In the genomic region with DNA sequence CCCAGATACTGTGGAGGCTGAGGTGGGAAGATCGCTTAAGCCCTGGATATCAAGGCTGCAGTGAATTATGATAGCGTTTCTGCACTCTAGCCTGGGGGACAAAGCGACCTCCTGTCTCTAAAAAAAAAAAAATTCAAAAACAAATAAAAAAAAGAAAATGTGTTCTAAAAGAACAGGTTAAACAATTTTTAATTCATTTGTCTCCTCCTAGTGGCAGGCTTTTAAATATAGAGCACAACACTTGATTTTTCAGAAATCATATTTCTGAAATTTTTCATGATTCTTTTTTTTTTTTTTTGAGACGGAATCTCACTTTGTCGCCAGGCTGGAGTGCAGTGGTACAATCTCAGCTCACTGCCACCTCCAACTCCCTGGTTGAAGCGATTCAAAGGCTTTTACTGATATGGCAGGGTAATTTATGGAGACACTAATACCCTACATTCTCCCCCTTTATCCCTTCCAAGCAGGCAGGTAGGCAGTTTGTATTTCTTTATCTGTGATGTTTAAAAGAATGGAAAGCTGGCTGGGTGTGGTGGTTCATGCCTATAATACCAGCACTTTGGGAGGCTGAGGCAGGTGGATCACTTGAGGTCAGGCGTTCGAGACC, we compare ENCODE assay signal across 9 cellular contexts. TPM values are rescaled to one million over a fixed set of nuclear protein-coding genes. Genes with fewer than 3 reads are reported as not detected.
DNase-seq lines count a peak whose midpoint lies in the region; ATAC-seq, FAIRE-seq and TF ChIP-seq lines count a peak whose summit lies in the region.
"Had no signal": no experiment of that assay in that cellular context is flagged by ENCODE, and none has a peak within 500 bp of the region (broad histone marks: within the 10 kb centered on the region; RNA-seq: fewer than 3 reads in every experiment).

No MANE protein-coding gene starts in this region.

- peaks cover 2 to 8% of the 10 kb centered on the region in 2 donors for H3K27me3 Mint-ChIP-seq in natural killer cell (ENCODE audit: low read depth in 2 of 2)
- H3K27me3 Mint-ChIP-seq in natural killer cell treated with Interleukin-12 subunit alpha and Interleukin-12 subunit beta and Interleukin-15 and Interleukin-18, amount 100 ng/mL, for 72 hours, result peaks cover 0 to 5% of the 10 kb centered on the region in 2 donors

- H3K27me3 ChIP-seq in thoracic aorta (replicated peaks; ENCODE audit: insufficient read depth), result no peaks in the 10 kb centered on the region
- H3K27me3 ChIP-seq in aorta (ENCODE audit: control insufficient read depth in 1 of 2, insufficient read depth in 2 of 2, low read length in 1 of 2), result no peaks in the 10 kb centered on the region

- POLR2A ChIA-PET in RWPE1 (lab: Yijun Ruan, JAX; ENCODE audit: low non-redundant PET), result no interaction called here

- DNase-seq in natural killer cell, result no peak
- no peak for DNase-seq in natural killer cell treated with Interleukin-12 subunit alpha and Interleukin-12 subunit beta and Interleukin-15 and Interleukin-18, amount 100 ng/mL, for 72 hours (ENCODE audit: low spot score)
- no peak for DNase-seq in RWPE1 (ENCODE audit: low spot score)
- DNase-seq in frontal cortex (ENCODE audit: low spot score in 2 of 2), result no peak
- DNase-seq in thoracic aorta (ENCODE audit: low spot score), result no peak
- no peak for DNase-seq in aorta

- intact Hi-C loops in natural killer cell (cut with micrococcal nuclease), result loop anchor here (1.0 kb wide), 2 partner anchors 267 to 421 kb away; no protein-coding TSS in a partner anchor
- intact Hi-C loops in aorta (cut with DNase I), result loop anchor here (1.0 to 10.0 kb wide), 5 partner anchors 135 to 422 kb away; a partner anchor contains a TSS

- 36% methylated on average over 8 of the region's 8 CpGs for WGBS in aorta, 2 donors

- ATAC-seq in natural killer cell (peak in 2 of 3 donors; percentile 32 to 34), thoracic aorta (ENCODE audit: insufficient number of reproducible peaks, low FRiP score, low read depth) (no peak), GM21526 (IDR thresholded peaks at IDR 0.05; ENCODE audit: low FRiP score, unreplicated experiment) (no peak), GM18519 (IDR thresholded peaks at IDR 0.05; ENCODE audit: low FRiP score, unreplicated experiment) (no peak), aorta (ENCODE audit: low FRiP score) (no peak)
- no peak for ATAC-seq in natural killer cell treated with Interleukin-12 subunit alpha and Interleukin-12 subunit beta and Interleukin-15 and Interleukin-18, amount 100 ng/mL, for 72 hours

- CTCF ChIA-PET in RWPE1 (lab: Yijun Ruan, JAX), result interaction anchor here (0.6 to 1.2 kb wide), 6 partner anchors 133 to 477 kb away, joined by 3 to 5 read pairs (median 4); no protein-coding TSS in a partner anchor

- no peaks in the 10 kb centered on the region for H3K36me3 ChIP-seq in thoracic aorta
- no peaks in the 10 kb centered on the region for H3K36me3 ChIP-seq in aorta (ENCODE audit: control insufficient read depth in 1 of 2, insufficient read depth in 2 of 2, low read length in 1 of 2)

- H3K27ac ChIP-seq in RWPE1, result no peak overlapping the region
- no peak overlapping the region for H3K27ac ChIP-seq in thoracic aorta
- H3K27ac ChIP-seq in aorta (ENCODE audit: low read depth in 1 of 2, low read length in 2 of 2), result no peak overlapping the region

- TF ChIP-seq CTCF in natural killer cell (IDR thresholded peaks at IDR 0.05) (peak; percentile 67), RWPE1 (conservative IDR thresholded peaks at IDR 0.05; ENCODE audit: low read depth) (peak; percentile 63), thoracic aorta (IDR thresholded peaks at IDR 0.05) (peak; percentile 55)

- no peak overlapping the region for H3K27ac Mint-ChIP-seq in natural killer cell
- H3K27ac Mint-ChIP-seq in natural killer cell treated with Interleukin-12 subunit alpha and Interleukin-12 subunit beta and Interleukin-15 and Interleukin-18, amount 100 ng/mL, for 72 hours, result no peak overlapping the region
- H3K27ac Mint-ChIP-seq: activated naive CD8-positive, alpha-beta T cell had no signal

- H3K9me3 Mint-ChIP-seq in natural killer cell, result no peaks in the 10 kb centered on the region
- no peaks in the 10 kb centered on the region for H3K9me3 Mint-ChIP-seq in natural killer cell treated with Interleukin-12 subunit alpha and Interleukin-12 subunit beta and Interleukin-15 and Interleukin-18, amount 100 ng/mL, for 72 hours

- H3K4me3 Mint-ChIP-seq in natural killer cell, result no peak overlapping the region
- H3K4me3 Mint-ChIP-seq in natural killer cell treated with Interleukin-12 subunit alpha and Interleukin-12 subunit beta and Interleukin-15 and Interleukin-18, amount 100 ng/mL, for 72 hours, result no peak overlapping the region
- H3K4me3 Mint-ChIP-seq: activated naive CD8-positive, alpha-beta T cell had no signal

- H3K36me3 Mint-ChIP-seq in natural killer cell, result no peaks in the 10 kb centered on the region
- no peaks in the 10 kb centered on the region for H3K36me3 Mint-ChIP-seq in natural killer cell treated with Interleukin-12 subunit alpha and Interleukin-12 subunit beta and Interleukin-15 and Interleukin-18, amount 100 ng/mL, for 72 hours
- H3K36me3 Mint-ChIP-seq: activated naive CD8-positive, alpha-beta T cell had no signal

- H3K4me1 ChIP-seq in thoracic aorta (ENCODE audit: control insufficient read depth in 1 of 2, low read depth in 2 of 2), result no peaks in the 10 kb centered on the region
- no peaks in the 10 kb centered on the region for H3K4me1 ChIP-seq in aorta (ENCODE audit: control insufficient read depth in 1 of 2, insufficient read depth in 2 of 2, low read length in 2 of 2)

- FAIRE-seq in frontal cortex (lab: Jason Lieb, UNC), result peak; percentile 54

- H3K9me3 ChIP-seq in thoracic aorta (no peaks in the 10 kb centered on the region), aorta (ENCODE audit: control insufficient read depth, low read length) (no peaks in the 10 kb centered on the region)

- H3K4me3 ChIP-seq in thoracic aorta, result peak overlapping the region; percentile 25
- no peak overlapping the region for H3K4me3 ChIP-seq in aorta (ENCODE audit: low read length in 2 of 2)

- no peaks in the 10 kb centered on the region for H3K4me1 Mint-ChIP-seq in natural killer cell
- H3K4me1 Mint-ChIP-seq in natural killer cell treated with Interleukin-12 subunit alpha and Interleukin-12 subunit beta and Interleukin-15 and Interleukin-18, amount 100 ng/mL, for 72 hours (ENCODE audit: low read depth in 2 of 2), result peaks cover 1 to 2% of the 10 kb centered on the region in 2 donors

RNA-seq across cellular contexts. Expression of a gene that starts 8.7 kb away (rescaled TPM):
- total RNA-seq in natural killer cell, result 10 to 100 TPM; 28.2 to 36.0 (median 33.8) TPM
- 100 to 1,000 TPM in 1 of 2 donors, 10 to 100 TPM in 1; 98.5 to 109 TPM for total RNA-seq in natural killer cell treated with Interleukin-12 subunit alpha and Interleukin-12 subunit beta and Interleukin-15 and Interleukin-18, amount 100 ng/mL, for 72 hours
- total RNA-seq in frontal cortex, result 71.3 TPM
- total RNA-seq in thoracic aorta, result 10 to 100 TPM; 18.0 to 30.3 TPM
- total RNA-seq in aorta, result 10 to 100 TPM; 43.0 to 46.6 TPM
- 10 to 100 TPM; 38.5 to 76.9 TPM for polyA plus RNA-seq in aorta

RNA-seq across cellular contexts. Expression of a gene that starts 32.1 kb away (rescaled TPM):
- total RNA-seq in natural killer cell (1 to 10 TPM; 7.2 to 9.9 (median 8.0) TPM), frontal cortex (15.5 TPM), thoracic aorta (10 to 100 TPM; 13.9 to 37.0 TPM), aorta (10 to 100 TPM; 17.2 to 21.9 TPM)
- total RNA-seq in natural killer cell treated with Interleukin-12 subunit alpha and Interleukin-12 subunit beta and Interleukin-15 and Interleukin-18, amount 100 ng/mL, for 72 hours, result 10 to 100 TPM; 39.0 to 49.2 TPM
- polyA plus RNA-seq in aorta, result 10 to 100 TPM; 14.9 to 16.6 TPM

Comparison
In these comparisons a context has a peak if more than half of its experiments do, and no peak if none do; other contexts are left out.
1. ATAC-seq: peak in natural killer cell (2 of 3); none in natural killer cell treated with Interleukin-12 subunit alpha and Interleukin-12 subunit beta and Interleukin-15 and Interleukin-18, amount 100 ng/mL, for 72 hours (0 of 2), thoracic aorta (single experiment), GM21526 (single experiment), GM18519 (single experiment) and aorta (single experiment).
2. Peak in every context shown above with its lines, with median percentiles within 50 percentile points of each other: CTCF ChIP-seq.